ENCODE assay signal across 17 cellular contexts in the genomic region with DNA sequence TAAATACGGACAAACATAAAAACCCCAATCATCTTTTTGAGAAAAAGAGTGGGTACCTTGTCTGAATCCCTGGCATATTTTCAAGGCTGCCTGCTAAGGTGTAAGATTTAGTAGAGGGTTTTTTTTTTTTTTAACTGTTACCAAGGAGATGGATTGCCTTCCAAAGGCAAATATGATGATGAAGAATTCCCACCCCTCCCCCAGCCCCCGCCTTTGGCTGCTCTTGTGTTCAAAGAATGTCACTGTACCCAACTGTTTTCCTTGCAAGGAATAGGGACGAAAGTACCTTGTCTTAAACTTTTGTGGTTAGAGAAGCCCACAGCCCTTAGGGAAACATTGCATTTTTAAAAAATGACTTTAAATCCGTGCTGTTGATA. TPM values are rescaled to one million over a fixed set of nuclear protein-coding genes. Genes with fewer than 3 reads are reported as not detected.
DNase-seq lines count a peak whose midpoint lies in the region; ATAC-seq and TF ChIP-seq lines count a peak whose summit lies in the region.
"Had no signal": no experiment of that assay in that cellular context is flagged by ENCODE, and none has a peak within 500 bp of the region (broad histone marks: within the 10 kb centered on the region; RNA-seq: fewer than 3 reads in every experiment).

No MANE protein-coding gene starts in this region.

- H3K79me1 ChIP-seq in H9 (ENCODE audit: insufficient read depth, low read depth, low read length, poor library complexity, severe bottlenecking), result no peaks in the 10 kb centered on the region

- H2BK20ac ChIP-seq in H9 (ENCODE audit: low read depth, low read length, poor library complexity, severe bottlenecking), result no peak overlapping the region

- H4K5ac ChIP-seq in H9 (ENCODE audit: insufficient read length, low read depth, low read length), result no peak overlapping the region

- H2AK5ac ChIP-seq in H9 (ENCODE audit: insufficient read length, low read length), result no peak overlapping the region

- intact Hi-C loops in activated CD4-positive, alpha-beta T cell treated with anti-CD3 and anti-CD28 coated beads for 36 hours (cut with DNase I, micrococcal nuclease), result loop anchor here (1.0 to 2.0 kb wide), 2 partner anchors 25 to 31 kb away; partner anchors contain the start of gene ARHGAP26 (in 1 of the 2)
- intact Hi-C loops in breast epithelium (cut with DNase I; ENCODE audit: low total_unique reads), result no loop called here

- no peak overlapping the region for H3K4ac ChIP-seq in H9 (ENCODE audit: low read depth, low read length)

- no peak overlapping the region for H3K4me2 ChIP-seq in H9 (ENCODE audit: insufficient read depth, insufficient read length, low read length)

- H3K4me1 Mint-ChIP-seq in activated CD4-positive, alpha-beta T cell treated with anti-CD3 and anti-CD28 coated beads for 36 hours, result peaks cover 63% of the 10 kb centered on the region
- peaks cover 14 to 20% of the 10 kb centered on the region in 2 experiments for H3K4me1 Mint-ChIP-seq in H9
- H3K4me1 Mint-ChIP-seq in activated T-helper 17 cell treated with anti-CD3 and anti-CD28 coated beads, Interleukin-2, amount 50 U/mL, for 72 hours, result peaks cover 16% of the 10 kb centered on the region
- peaks cover 42 to 82% (median 66%) of the 10 kb centered on the region in 4 donors for H3K4me1 Mint-ChIP-seq in naive thymus-derived CD8-positive, alpha-beta T cell

- no peak overlapping the region for H3K23ac ChIP-seq in H9 (ENCODE audit: insufficient read length, low read depth, low read length)

- no peaks in the 10 kb centered on the region for H3K27me3 ChIP-seq in H9 (ENCODE audit: insufficient read depth, low read length)
- H3K27me3 ChIP-seq in breast epithelium, result no peaks in the 10 kb centered on the region
- H3K27me3 ChIP-seq: body of pancreas, dorsolateral prefrontal cortex, upper lobe of right lung had no signal

- no peaks in the 10 kb centered on the region for H3K9me3 Mint-ChIP-seq in activated CD4-positive, alpha-beta T cell treated with anti-CD3 and anti-CD28 coated beads for 36 hours (ENCODE audit: low read depth)
- H3K9me3 Mint-ChIP-seq in H9, result no peaks in the 10 kb centered on the region
- no peaks in the 10 kb centered on the region for H3K9me3 Mint-ChIP-seq in activated T-helper 17 cell treated with anti-CD3 and anti-CD28 coated beads, Interleukin-2, amount 50 U/mL, for 72 hours
- no peaks in the 10 kb centered on the region for H3K9me3 Mint-ChIP-seq in naive thymus-derived CD8-positive, alpha-beta T cell

- H3K36me3 Mint-ChIP-seq in activated CD4-positive, alpha-beta T cell treated with anti-CD3 and anti-CD28 coated beads for 36 hours (ENCODE audit: low read depth), result peaks cover 1% of the 10 kb centered on the region
- no peaks in the 10 kb centered on the region for H3K36me3 Mint-ChIP-seq in H9 (ENCODE audit: insufficient read depth in 1 of 3, low read depth in 3 of 3)
- H3K36me3 Mint-ChIP-seq in activated T-helper 17 cell treated with anti-CD3 and anti-CD28 coated beads, Interleukin-2, amount 50 U/mL, for 72 hours (ENCODE audit: low read depth), result no peaks in the 10 kb centered on the region
- H3K36me3 Mint-ChIP-seq in naive thymus-derived CD8-positive, alpha-beta T cell, result peaks cover 0 to 5% (median 0%) of the 10 kb centered on the region in 3 donors

- no peaks in the 10 kb centered on the region for H3K23me2 ChIP-seq in H9 (ENCODE audit: insufficient read length, low read depth, low read length, poor library complexity, severe bottlenecking)

- POLR2A ChIA-PET in activated CD4-positive, alpha-beta T cell treated with anti-CD3 and anti-CD28 coated beads for 36 hours (lab: Charles Lee), result interaction anchor here (0.7 to 1.5 kb wide), 4 partner anchors 18 to 706 kb away, joined by 3 to 11 read pairs (median 3); no protein-coding TSS in a partner anchor
- POLR2A ChIA-PET in naive thymus-derived CD8-positive, alpha-beta T cell (lab: Charles Lee), result interaction anchor here (1.0 to 4.9 kb wide), 6 partner anchors 8 to 602 kb away, joined by 3 to 78 read pairs (median 4); partner anchors contain the start of genes ARHGAP26 and NR3C1

- no peaks in the 10 kb centered on the region for H3K9me3 ChIP-seq in H9 (ENCODE audit: control insufficient read depth, low read depth, low read length)
- no peaks in the 10 kb centered on the region for H3K9me3 ChIP-seq in breast epithelium
- H3K9me3 ChIP-seq: body of pancreas, upper lobe of right lung had no signal

- peak overlapping the region; percentile 8 for H3K18ac ChIP-seq in H9 (ENCODE audit: insufficient read length, low read depth, low read length)

- H4K8ac ChIP-seq in H9 (replicated peaks; ENCODE audit: insufficient read length, low read depth, low read length), result no peak overlapping the region

- H3T11ph ChIP-seq in H9 (ENCODE audit: low read length), result no peak overlapping the region

- TF ChIP-seq CTCF in H9 (conservative IDR thresholded peaks at IDR 0.05) (no peak), breast epithelium (IDR thresholded peaks at IDR 0.05) (no peak)

- H2BK12ac ChIP-seq in H9 (ENCODE audit: insufficient read length, low read depth, low read length), result no peak overlapping the region

- no peaks in the 10 kb centered on the region for H3K36me3 ChIP-seq in breast epithelium
- H3K36me3 ChIP-seq: upper lobe of right lung had no signal

- H3K4me3 ChIP-seq in breast epithelium, result no peak overlapping the region
- H3K4me3 ChIP-seq: body of pancreas, dorsolateral prefrontal cortex, upper lobe of right lung had no signal

- H3K27ac ChIP-seq in H9 (ENCODE audit: insufficient read length, low read depth, low read length) (no peak overlapping the region), breast epithelium (no peak overlapping the region)
- H3K27ac ChIP-seq: body of pancreas had no signal

- CTCF ChIA-PET in activated CD4-positive, alpha-beta T cell treated with anti-CD3 and anti-CD28 coated beads for 36 hours (lab: Charles Lee), result interaction anchor here (0.7 to 6.6 kb wide), 7 partner anchors 16 to 88 kb away, joined by 3 to 48 read pairs (median 4); partner anchors contain the start of gene ARHGAP26

- no peak overlapping the region for H4K91ac ChIP-seq in H9 (ENCODE audit: insufficient read length, low read depth, low read length)

- H3K27ac Mint-ChIP-seq in activated CD4-positive, alpha-beta T cell treated with anti-CD3 and anti-CD28 coated beads for 36 hours, result peak overlapping the region; percentile 97
- peak overlapping the region in 1 of 3 experiments; percentile 19; a peak in 2 of 7 replicates for H3K27ac Mint-ChIP-seq in H9
- H3K27ac Mint-ChIP-seq in activated T-helper 17 cell treated with anti-CD3 and anti-CD28 coated beads, Interleukin-2, amount 50 U/mL, for 72 hours, result peak overlapping the region; percentile 71
- peak overlapping the region; percentile 91 to 98 (median 95) for H3K27ac Mint-ChIP-seq in naive thymus-derived CD8-positive, alpha-beta T cell

- H3K14ac ChIP-seq in H9 (ENCODE audit: insufficient read depth, low read length), result no peak overlapping the region

- no peaks in the 10 kb centered on the region for H4K20me1 ChIP-seq in H9 (ENCODE audit: control insufficient read depth, insufficient read depth, insufficient read length)

- H3K27me3 Mint-ChIP-seq in activated CD4-positive, alpha-beta T cell treated with anti-CD3 and anti-CD28 coated beads for 36 hours, result no peaks in the 10 kb centered on the region
- H3K27me3 Mint-ChIP-seq in H9 (ENCODE audit: low read depth), result no peaks in the 10 kb centered on the region
- no peaks in the 10 kb centered on the region for H3K27me3 Mint-ChIP-seq in activated T-helper 17 cell treated with anti-CD3 and anti-CD28 coated beads, Interleukin-2, amount 50 U/mL, for 72 hours
- no peaks in the 10 kb centered on the region for H3K27me3 Mint-ChIP-seq in naive thymus-derived CD8-positive, alpha-beta T cell

- no peak for TF ChIP-seq POLR2A in breast epithelium (IDR thresholded peaks at IDR 0.05)

- H3K4me1 ChIP-seq in H9 (ENCODE audit: insufficient read depth, low read length) (no peaks in the 10 kb centered on the region), breast epithelium (peaks cover 0 to 4% of the 10 kb centered on the region in 2 donors)

- H2BK15ac ChIP-seq in H9 (ENCODE audit: low read depth, low read length), result no peak overlapping the region

- peaks cover 3% of the 10 kb centered on the region; the same call in 1 of the 2 replicates for H3K79me2 ChIP-seq in H9 (ENCODE audit: insufficient read depth, low read length)

- H3K56ac ChIP-seq in H9 (ENCODE audit: insufficient read length, low read depth, low read length), result no peak overlapping the region

- no peak overlapping the region for H2AFZ ChIP-seq in H9 (ENCODE audit: low read length)

- no peak for DNase-seq in activated CD4-positive, alpha-beta T cell treated with anti-CD3 and anti-CD28 coated beads for 36 hours
- no peak for DNase-seq in activated CD4-positive, alpha-beta T cell treated with anti-CD3 and anti-CD28 coated beads, Interleukin-2, amount 50 U/mL, for 4 hours
- DNase-seq in H9 (no peak), EL (no peak), breast epithelium (ENCODE audit: low spot score in 2 of 2) (no peak)
- no peak for DNase-seq in naive thymus-derived CD8-positive, alpha-beta T cell
- DNase-seq: body of pancreas; dorsolateral prefrontal cortex; GDM1; midbrain; NCI-H187 treated with DMSO at 0.1 percent for 48 hours; NCI-H748 treated with DMSO at 0.1 percent for 48 hours; stimulated activated CD4-positive, alpha-beta T cell treated with anti-CD3 and anti-CD28 coated beads, Interleukin-4, amount 100 ng/mL, for 1 hour; upper lobe of right lung had no signal

- no peak overlapping the region for H2BK5ac ChIP-seq in H9 (ENCODE audit: insufficient read length, low read length)

- no peak overlapping the region for H2BK120ac ChIP-seq in H9 (ENCODE audit: low read depth, low read length, poor library complexity, severe bottlenecking)

- no peak for ATAC-seq in activated CD4-positive, alpha-beta T cell treated with anti-CD3 and anti-CD28 coated beads for 36 hours
- ATAC-seq in activated T-helper 17 cell treated with anti-CD3 and anti-CD28 coated beads, Interleukin-2, amount 50 U/mL, for 72 hours (replicated peaks), result no peak
- ATAC-seq in naive thymus-derived CD8-positive, alpha-beta T cell, result no peak
- ATAC-seq in GM19397 (IDR thresholded peaks at IDR 0.05; ENCODE audit: unreplicated experiment), result no peak
- ATAC-seq: body of pancreas, HCT116, upper lobe of right lung had no signal

- peak overlapping the region; percentile 69 for H3K4me3 Mint-ChIP-seq in activated CD4-positive, alpha-beta T cell treated with anti-CD3 and anti-CD28 coated beads for 36 hours
- H3K4me3 Mint-ChIP-seq in H9, result no peak overlapping the region
- H3K4me3 Mint-ChIP-seq in activated T-helper 17 cell treated with anti-CD3 and anti-CD28 coated beads, Interleukin-2, amount 50 U/mL, for 72 hours, result peak overlapping the region; percentile 45
- peak overlapping the region; percentile 68 to 90 (median 82) for H3K4me3 Mint-ChIP-seq in naive thymus-derived CD8-positive, alpha-beta T cell

- no peak overlapping the region for H3K9ac ChIP-seq in H9 (ENCODE audit: extremely low read depth, insufficient read length, low read length)

- no CpG with 5 or more reads among the region's 4 CpGs for WGBS in H9 (ENCODE audit: extremely low coverage, insufficient read length, low lambda C conversion rate)

RNA-seq across cellular contexts. Expression of gene ARHGAP26, which starts 31.3 kb away (rescaled TPM):
- 10 to 100 TPM; 12.8 to 15.4 TPM for total RNA-seq in activated CD4-positive, alpha-beta T cell treated with anti-CD3 and anti-CD28 coated beads for 36 hours
- total RNA-seq in H9 (2021) (13.8 and 15.2 TPM in 2 replicates), breast epithelium (10 to 100 TPM; 33.1 to 89.0 (median 56.4) TPM)
- total RNA-seq in activated T-helper 17 cell treated with anti-CD3 and anti-CD28 coated beads, Interleukin-2, amount 50 U/mL, for 72 hours, result 10 to 100 TPM in 1 of 2 donors, 1 to 10 TPM in 1; 7.8 to 12.0 TPM
- total RNA-seq in naive thymus-derived CD8-positive, alpha-beta T cell, result 10 to 100 TPM; 27.7 to 30.5 TPM
- 10 to 100 TPM in 2 of 3 donors, 1 to 10 TPM in 1; 9.1 to 15.7 (median 11.6) TPM for polyA plus RNA-seq in naive thymus-derived CD8-positive, alpha-beta T cell

Comparison
In these comparisons a context has a peak if more than half of its experiments do, and no peak if none do; other contexts are left out.
1. H3K4me3 Mint-ChIP-seq: peak in activated CD4-positive, alpha-beta T cell treated with anti-CD3 and anti-CD28 coated beads for 36 hours (single experiment), activated T-helper 17 cell treated with anti-CD3 and anti-CD28 coated beads, Interleukin-2, amount 50 U/mL, for 72 hours (single experiment) and naive thymus-derived CD8-positive, alpha-beta T cell (10 of 10); none in H9 (0 of 2).